In the genomic region with DNA sequence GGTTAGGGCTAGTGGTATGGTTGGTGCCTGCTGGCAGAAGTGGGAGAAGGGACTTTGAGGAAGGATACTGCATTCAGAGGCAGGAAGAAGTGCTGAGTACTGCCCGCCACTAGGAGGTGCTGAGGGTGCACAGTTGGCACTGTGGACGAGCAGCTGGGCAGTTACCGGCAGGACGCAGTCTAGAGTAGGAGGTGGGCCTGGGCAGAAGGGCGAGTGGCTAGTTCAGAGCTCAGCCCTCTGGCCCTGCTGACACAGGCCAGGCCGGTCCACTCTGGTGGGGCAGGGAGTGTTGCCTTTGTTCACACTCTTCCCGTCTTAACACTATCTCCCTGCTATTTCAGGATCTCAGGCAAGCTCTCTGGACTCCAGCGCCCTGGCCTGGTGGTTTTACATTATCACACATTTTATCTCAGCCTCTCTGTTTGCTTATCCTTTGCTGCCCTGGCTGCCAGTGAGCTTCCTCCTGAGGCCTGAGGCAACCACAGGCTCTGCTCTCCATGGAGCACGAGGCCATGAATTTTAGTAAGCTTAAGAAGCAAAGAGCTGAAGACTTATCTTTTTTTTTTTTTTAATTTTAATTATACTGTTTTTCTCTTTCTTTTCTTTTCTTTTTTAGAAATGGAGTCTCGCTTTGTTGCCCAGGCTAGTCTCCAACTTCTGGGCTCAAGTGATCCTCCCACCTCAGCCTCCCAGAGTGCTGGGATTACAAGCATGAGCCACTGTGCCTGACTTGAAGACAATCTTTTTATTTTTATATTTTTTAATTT, we compare ENCODE assay signal across 8 cellular contexts. TPM values are rescaled to one million over a fixed set of nuclear protein-coding genes. Genes with fewer than 3 reads are reported as not detected.
A peak's percentile ranks its signal among the peaks of the same experiment; 100 is the strongest.
DNase-seq lines count a peak whose midpoint lies in the region; ATAC-seq and TF ChIP-seq lines count a peak whose summit lies in the region.

No MANE protein-coding gene starts in this region.

- 25 to 26% methylated on average over 10 of the region's 10 CpGs for WGBS in upper lobe of left lung, 2 donors

- TF ChIP-seq RAD21 in Ishikawa (IDR thresholded peaks at IDR 0.05; ENCODE audit: low read depth): peak; percentile 91

- peak; percentile 44 to 59 for TF ChIP-seq POLR2A in Peyer's patch (IDR thresholded peaks at IDR 0.05)
- peak in 2 of 4 donors; percentile 9 to 14 for TF ChIP-seq POLR2A in upper lobe of left lung (IDR thresholded peaks at IDR 0.05)

- H3K4me3 ChIP-seq in Peyer's patch: no peak overlapping the region
- peak overlapping the region in 1 of 4 donors; percentile 13 for H3K4me3 ChIP-seq in upper lobe of left lung

- TF ChIP-seq EP300 in Ishikawa (IDR thresholded peaks at IDR 0.05; ENCODE audit: borderline replicate concordance) (no peak), upper lobe of left lung (IDR thresholded peaks at IDR 0.05) (no peak)

- H3K36me3 ChIP-seq in Peyer's patch (peaks cover 0 to 72% (median 0%) of the 10 kb centered on the region in 3 donors), upper lobe of left lung (peaks cover 20 to 81% (median 61%) of the 10 kb centered on the region in 4 donors)

- ATAC-seq in Right ventricle myocardium inferior (peak; percentile 95), omental fat pad (ENCODE audit: low FRiP score) (peak; percentile 98), upper lobe of left lung (ENCODE audit: low FRiP score in 2 of 2) (peak; percentile 96 to 97)

- H3K9me3 Mint-ChIP-seq in activated naive CD8-positive, alpha-beta T cell treated with anti-CD3 and anti-CD28 coated beads for 36 hours: no peaks in the 10 kb centered on the region

- no peak overlapping the region for H3K4me3 Mint-ChIP-seq in activated naive CD8-positive, alpha-beta T cell treated with anti-CD3 and anti-CD28 coated beads for 36 hours

- peak overlapping the region; percentile 27 for H3K27ac Mint-ChIP-seq in activated naive CD8-positive, alpha-beta T cell treated with anti-CD3 and anti-CD28 coated beads for 36 hours

- intact Hi-C loops in Right ventricle myocardium inferior (cut with DNase I): loop anchor here (2.0 kb wide), 1 partner anchor 31 kb away; a partner anchor contains a TSS

- H3K9me3 ChIP-seq in Peyer's patch (no peaks in the 10 kb centered on the region), upper lobe of left lung (no peaks in the 10 kb centered on the region)

- H3K4me1 ChIP-seq in Peyer's patch (peaks cover 0 to 18% (median 0%) of the 10 kb centered on the region in 4 donors), upper lobe of left lung (peaks cover 0 to 8% (median 6%) of the 10 kb centered on the region in 4 donors)

- peaks cover 3% of the 10 kb centered on the region for H3K4me1 Mint-ChIP-seq in activated naive CD8-positive, alpha-beta T cell treated with anti-CD3 and anti-CD28 coated beads for 36 hours

- peak; percentile 68 for DNase-seq in DMS153 (lab: John Stamatoyannopoulos, UW)
- DNase-seq in Peyer's patch: peak; percentile 39 to 92 (median 91)
- peak; percentile 43 for DNase-seq in activated naive CD8-positive, alpha-beta T cell treated with anti-CD3 and anti-CD28 coated beads for 36 hours
- peak; percentile 84 for DNase-seq in Right ventricle myocardium inferior (ENCODE audit: missing footprints)
- DNase-seq in omental fat pad (ENCODE audit: low spot score): peak; percentile 57
- peak; percentile 70 to 89 for DNase-seq in upper lobe of left lung
- no peak for DNase-seq in effector CD8-positive, alpha-beta T cell (lab: John Stamatoyannopoulos, UW)

- TF ChIP-seq CTCF in Peyer's patch (IDR thresholded peaks at IDR 0.05) (peak in 5 of 6 experiments; percentile 12 to 98 (median 94)), omental fat pad (IDR thresholded peaks at IDR 0.05) (peak in 1 of 3 donors; percentile 69), upper lobe of left lung (IDR thresholded peaks at IDR 0.05) (peak; percentile 68 to 96 (median 92))

- H3K27me3 ChIP-seq in Peyer's patch (no peaks in the 10 kb centered on the region), upper lobe of left lung (no peaks in the 10 kb centered on the region)

- H3K36me3 Mint-ChIP-seq in activated naive CD8-positive, alpha-beta T cell treated with anti-CD3 and anti-CD28 coated beads for 36 hours: peaks cover 16% of the 10 kb centered on the region

- H3K27me3 Mint-ChIP-seq in activated naive CD8-positive, alpha-beta T cell treated with anti-CD3 and anti-CD28 coated beads for 36 hours: no peaks in the 10 kb centered on the region

- H3K27ac ChIP-seq in Peyer's patch (peak overlapping the region in 3 of 4 donors; percentile 43 to 88 (median 68)), upper lobe of left lung (peak overlapping the region; percentile 47 to 69 (median 62))

TF ChIP-seq in Ishikawa, 13 proteins besides CTCF, POLR2A, EP300 and RAD21:
- TF ChIP-seq CREB1 (IDR thresholded peaks at IDR 0.05; ENCODE audit: low read depth): no peak
- TF ChIP-seq, protein P1, sequence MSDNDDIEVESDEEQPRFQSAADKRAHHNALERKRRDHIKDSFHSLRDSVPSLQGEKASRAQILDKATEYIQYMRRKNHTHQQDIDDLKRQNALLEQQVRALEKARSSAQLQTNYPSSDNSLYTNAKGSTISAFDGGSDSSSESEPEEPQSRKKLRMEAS (IDR thresholded peaks at IDR 0.05): no peak
- TF ChIP-seq TCF12 (IDR thresholded peaks at IDR 0.05; ENCODE audit: low read depth): no peak
- TF ChIP-seq FOXM1 (IDR thresholded peaks at IDR 0.05; ENCODE audit: borderline replicate concordance, low read depth): no peak
- TF ChIP-seq NFIC (IDR thresholded peaks at IDR 0.05): no peak
- TF ChIP-seq TAF1 (IDR thresholded peaks at IDR 0.05; ENCODE audit: low read depth): no peak
- TF ChIP-seq, protein P2, sequence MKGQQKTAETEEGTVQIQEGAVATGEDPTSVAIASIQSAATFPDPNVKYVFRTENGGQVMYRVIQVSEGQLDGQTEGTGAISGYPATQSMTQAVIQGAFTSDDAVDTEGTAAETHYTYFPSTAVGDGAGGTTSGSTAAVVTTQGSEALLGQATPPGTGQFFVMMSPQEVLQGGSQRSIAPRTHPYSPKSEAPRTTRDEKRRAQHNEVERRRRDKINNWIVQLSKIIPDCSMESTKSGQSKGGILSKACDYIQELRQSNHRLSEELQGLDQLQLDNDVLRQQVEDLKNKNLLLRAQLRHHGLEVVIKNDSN (IDR thresholded peaks at IDR 0.05): no peak
- TF ChIP-seq CEBPB (IDR thresholded peaks at IDR 0.05): no peak
- TF ChIP-seq ZBTB7A (IDR thresholded peaks at IDR 0.05; ENCODE audit: low read depth): no peak
- no peak for TF ChIP-seq YY1 (IDR thresholded peaks at IDR 0.05; ENCODE audit: low read depth)
- TF ChIP-seq TEAD4 (IDR thresholded peaks at IDR 0.05): no peak
- TF ChIP-seq, protein P3, sequence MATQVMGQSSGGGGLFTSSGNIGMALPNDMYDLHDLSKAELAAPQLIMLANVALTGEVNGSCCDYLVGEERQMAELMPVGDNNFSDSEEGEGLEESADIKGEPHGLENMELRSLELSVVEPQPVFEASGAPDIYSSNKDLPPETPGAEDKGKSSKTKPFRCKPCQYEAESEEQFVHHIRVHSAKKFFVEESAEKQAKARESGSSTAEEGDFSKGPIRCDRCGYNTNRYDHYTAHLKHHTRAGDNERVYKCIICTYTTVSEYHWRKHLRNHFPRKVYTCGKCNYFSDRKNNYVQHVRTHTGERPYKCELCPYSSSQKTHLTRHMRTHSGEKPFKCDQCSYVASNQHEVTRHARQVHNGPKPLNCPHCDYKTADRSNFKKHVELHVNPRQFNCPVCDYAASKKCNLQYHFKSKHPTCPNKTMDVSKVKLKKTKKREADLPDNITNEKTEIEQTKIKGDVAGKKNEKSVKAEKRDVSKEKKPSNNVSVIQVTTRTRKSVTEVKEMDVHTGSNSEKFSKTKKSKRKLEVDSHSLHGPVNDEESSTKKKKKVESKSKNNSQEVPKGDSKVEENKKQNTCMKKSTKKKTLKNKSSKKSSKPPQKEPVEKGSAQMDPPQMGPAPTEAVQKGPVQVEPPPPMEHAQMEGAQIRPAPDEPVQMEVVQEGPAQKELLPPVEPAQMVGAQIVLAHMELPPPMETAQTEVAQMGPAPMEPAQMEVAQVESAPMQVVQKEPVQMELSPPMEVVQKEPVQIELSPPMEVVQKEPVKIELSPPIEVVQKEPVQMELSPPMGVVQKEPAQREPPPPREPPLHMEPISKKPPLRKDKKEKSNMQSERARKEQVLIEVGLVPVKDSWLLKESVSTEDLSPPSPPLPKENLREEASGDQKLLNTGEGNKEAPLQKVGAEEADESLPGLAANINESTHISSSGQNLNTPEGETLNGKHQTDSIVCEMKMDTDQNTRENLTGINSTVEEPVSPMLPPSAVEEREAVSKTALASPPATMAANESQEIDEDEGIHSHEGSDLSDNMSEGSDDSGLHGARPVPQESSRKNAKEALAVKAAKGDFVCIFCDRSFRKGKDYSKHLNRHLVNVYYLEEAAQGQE (IDR thresholded peaks at IDR 0.05; ENCODE audit: low read depth): no peak
- TF ChIP-seq EGR1 (IDR thresholded peaks at IDR 0.05): no peak

RNA-seq across cellular contexts. Expression of a gene that starts 26.9 kb away (rescaled TPM):
- total RNA-seq in Peyer's patch: 10 to 100 TPM; 13.2 to 21.5 (median 18.3) TPM
- 10 to 100 TPM; 21.5 to 22.1 TPM for total RNA-seq in activated naive CD8-positive, alpha-beta T cell treated with anti-CD3 and anti-CD28 coated beads for 36 hours
- 22.8 TPM for total RNA-seq in Right ventricle myocardium inferior
- total RNA-seq in omental fat pad: 10 to 100 TPM; 17.2 to 25.1 (median 20.1) TPM
- total RNA-seq in upper lobe of left lung: 10 to 100 TPM; 10.2 to 28.3 (median 19.8) TPM

RNA-seq across cellular contexts. Expression of a gene that starts 27.1 kb away (rescaled TPM):
- total RNA-seq in Peyer's patch (100 to 1,000 TPM in 3 of 4 donors, 10 to 100 TPM in 1; 99.7 to 184 (median 161) TPM), Right ventricle myocardium inferior (46.0 TPM), omental fat pad (10 to 100 TPM; 62.1 to 97.2 (median 86.9) TPM), upper lobe of left lung (100 to 1,000 TPM in 2 of 6 donors, 10 to 100 TPM in 4; 68.6 to 251 (median 89.5) TPM)
- total RNA-seq in activated naive CD8-positive, alpha-beta T cell treated with anti-CD3 and anti-CD28 coated beads for 36 hours: 10 to 100 TPM; 49.3 to 51.3 TPM

RNA-seq across cellular contexts. Expression of a gene that starts 31.5 kb away (rescaled TPM):
- 10 to 100 TPM; 39.6 to 58.8 (median 58.2) TPM for total RNA-seq in Peyer's patch
- 10 to 100 TPM; 82.1 to 82.2 TPM for total RNA-seq in activated naive CD8-positive, alpha-beta T cell treated with anti-CD3 and anti-CD28 coated beads for 36 hours
- 52.6 TPM for total RNA-seq in Right ventricle myocardium inferior
- 10 to 100 TPM; 37.9 to 51.6 (median 45.4) TPM for total RNA-seq in omental fat pad
- total RNA-seq in upper lobe of left lung: 10 to 100 TPM; 35.6 to 65.4 (median 53.4) TPM
